1 cellular context compared by ENCODE assay signal in the genomic region with DNA sequence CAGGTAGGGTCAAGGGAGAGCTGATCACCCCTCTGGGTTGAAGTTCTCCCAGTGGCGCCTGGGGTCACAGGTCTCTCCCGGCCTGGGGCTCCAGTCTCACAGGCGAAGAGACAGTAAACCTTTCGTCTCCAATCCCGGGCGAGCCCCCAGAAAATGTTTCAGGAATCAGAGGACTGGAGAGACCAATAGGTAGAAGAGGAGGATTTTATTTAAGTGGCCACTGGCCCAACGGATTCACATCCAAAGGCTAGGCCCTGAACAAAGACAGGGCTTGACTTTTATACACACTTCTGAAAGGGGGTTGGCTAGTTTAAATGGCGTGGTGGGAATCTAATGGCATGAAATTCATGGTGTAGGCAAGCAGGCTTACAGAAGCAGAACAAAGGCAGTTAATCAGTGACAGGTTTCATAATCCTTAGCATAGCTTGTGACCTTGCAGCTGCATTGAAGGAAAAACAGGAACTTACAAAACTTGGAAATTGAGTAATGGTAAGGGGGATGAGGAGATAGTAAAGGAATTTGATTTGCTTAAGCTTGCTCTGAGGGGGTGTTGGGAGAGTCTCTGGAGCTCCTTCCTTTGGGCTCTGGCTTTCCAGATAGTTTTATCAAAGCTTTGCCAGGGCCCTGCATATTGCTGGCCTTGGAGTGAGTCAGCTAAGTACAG.
TF ChIP-seq lines count a peak whose summit lies in the region.

No MANE protein-coding gene starts in this region.

TF ChIP-seq in HEK293, 187 proteins besides CTCF, POLR2A, EP300 and RAD21 (continued from another document):
- no peak for TF ChIP-seq REST (tag by site-specific recombination; IDR thresholded peaks at IDR 0.05)
- TF ChIP-seq ZNF529 (tag by site-specific recombination; IDR thresholded peaks at IDR 0.05; ENCODE audit: insufficient replicate concordance) = peak; percentile 38
- TF ChIP-seq ZNF404 (tag by site-specific recombination; IDR thresholded peaks at IDR 0.05) = no peak
- TF ChIP-seq, protein P1, sequence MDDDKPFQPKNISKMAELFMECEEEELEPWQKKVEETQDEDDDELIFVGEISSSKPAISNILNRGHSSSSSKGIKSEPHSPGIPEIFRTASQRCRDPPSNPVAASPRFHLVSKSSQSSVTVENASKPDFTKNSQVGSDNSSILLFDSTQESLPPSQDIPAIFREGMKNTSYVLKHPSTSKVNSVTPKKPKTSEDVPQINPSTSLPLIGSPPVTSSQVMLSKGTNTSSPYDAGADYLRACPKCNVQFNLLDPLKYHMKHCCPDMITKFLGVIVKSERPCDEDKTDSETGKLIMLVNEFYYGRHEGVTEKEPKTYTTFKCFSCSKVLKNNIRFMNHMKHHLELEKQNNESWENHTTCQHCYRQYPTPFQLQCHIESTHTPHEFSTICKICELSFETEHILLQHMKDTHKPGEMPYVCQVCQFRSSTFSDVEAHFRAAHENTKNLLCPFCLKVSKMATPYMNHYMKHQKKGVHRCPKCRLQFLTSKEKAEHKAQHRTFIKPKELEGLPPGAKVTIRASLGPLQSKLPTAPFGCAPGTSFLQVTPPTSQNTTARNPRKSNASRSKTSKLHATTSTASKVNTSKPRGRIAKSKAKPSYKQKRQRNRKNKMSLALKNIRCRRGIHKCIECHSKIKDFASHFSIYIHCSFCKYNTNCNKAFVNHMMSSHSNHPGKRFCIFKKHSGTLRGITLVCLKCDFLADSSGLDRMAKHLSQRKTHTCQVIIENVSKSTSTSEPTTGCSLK (tag by site-specific recombination; IDR thresholded peaks at IDR 0.05) = no peak
- 0 out of 2 replicates have a peak, but pooled peaks have one; percentile 32 for TF ChIP-seq ZNF280D (tag by site-specific recombination; IDR thresholded peaks at IDR 0.05)
- TF ChIP-seq SETDB1 (IDR thresholded peaks at IDR 0.05; ENCODE audit: insufficient read length, low read length) = peak; percentile 94
